7 cellular contexts compared by ENCODE assay signal in the genomic region with DNA sequence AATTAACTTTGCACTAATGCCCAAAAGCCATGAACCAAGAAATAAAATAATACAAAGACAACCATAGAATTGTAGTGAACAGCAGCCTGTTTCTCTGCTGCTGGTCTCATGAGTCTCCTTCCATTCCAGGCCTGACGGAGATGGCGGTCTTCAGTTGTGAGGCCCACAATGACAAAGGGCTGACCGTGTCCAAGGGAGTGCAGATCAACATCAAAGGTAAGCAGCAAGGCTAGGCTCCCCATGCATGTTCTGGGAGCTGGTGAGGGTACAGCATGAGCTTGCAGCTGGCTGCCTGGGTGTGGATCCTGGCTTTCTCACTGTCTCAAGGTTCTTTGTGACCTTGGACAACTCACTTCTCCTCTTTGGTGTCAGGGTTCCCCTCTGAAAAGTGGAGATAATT.
"Had no signal": no experiment of that assay in that cellular context is flagged by ENCODE, and none has a peak within 500 bp of the region (broad histone marks: within the 10 kb centered on the region; RNA-seq: fewer than 3 reads in every experiment).

No MANE protein-coding gene starts in this region.

- H3K9me3 Mint-ChIP-seq: GM23338, H9, IgD-negative memory B cell had no signal

- ATAC-seq: GM23338 had no signal

- DNase-seq: H9, HCEC 1CT had no signal

- H3K4me1 Mint-ChIP-seq: IgD-negative memory B cell had no signal

- H3K4me3 Mint-ChIP-seq: GM23338, H9, IgD-negative memory B cell had no signal

- H2AFZ ChIP-seq: GM23338 had no signal

- FAIRE-seq: H1, H54, HTR-8/SVneo had no signal

- H3K4me3 ChIP-seq: GM23338 had no signal

- H3K4me2 ChIP-seq: GM23338 had no signal

- H3K27ac Mint-ChIP-seq: GM23338, H9, IgD-negative memory B cell had no signal
